In the genomic region with DNA sequence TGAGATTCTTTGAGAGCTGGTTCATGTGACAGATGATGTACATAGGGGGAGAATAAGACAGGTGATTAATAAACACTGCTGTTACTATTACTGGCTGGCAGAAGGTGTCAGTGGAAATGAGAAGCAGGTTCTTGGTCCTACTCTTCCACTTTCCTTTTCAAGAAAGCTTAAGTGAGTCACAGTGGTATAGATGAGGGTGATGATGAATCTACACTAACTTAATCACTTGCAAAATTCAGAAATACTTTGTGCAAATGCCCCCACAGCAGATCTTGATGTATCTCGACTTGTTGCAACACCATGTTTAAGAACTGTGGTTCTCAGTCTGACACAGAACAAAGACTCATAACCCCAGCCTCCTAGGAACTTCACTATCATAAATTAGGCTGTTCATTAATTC, we compare ENCODE assay signal across 10 cellular contexts. TPM values are rescaled to one million over a fixed set of nuclear protein-coding genes. Genes with fewer than 3 reads are reported as not detected.
DNase-seq lines count a peak whose midpoint lies in the region; ATAC-seq, FAIRE-seq and TF ChIP-seq lines count a peak whose summit lies in the region.
"Had no signal": no experiment of that assay in that cellular context is flagged by ENCODE, and none has a peak within 500 bp of the region (broad histone marks: within the 10 kb centered on the region; RNA-seq: fewer than 3 reads in every experiment).

No MANE protein-coding gene starts in this region.

- TF ChIP-seq CTCF in astrocyte (IDR thresholded peaks at IDR 0.05; ENCODE audit: insufficient read depth, low read depth, low read length) (no peak), colonic mucosa (IDR thresholded peaks at IDR 0.05) (no peak)

- H3K36me3 Mint-ChIP-seq in astrocyte (ENCODE audit: low read depth, unreplicated experiment), result peaks cover 17% of the 10 kb centered on the region

- peaks cover 28% of the 10 kb centered on the region for H3K4me1 Mint-ChIP-seq in astrocyte (ENCODE audit: low read depth, unreplicated experiment)

- H3K4me1 ChIP-seq in astrocyte (ENCODE audit: insufficient read depth, low read length) (no peaks in the 10 kb centered on the region), colonic mucosa (peaks cover 7% of the 10 kb centered on the region)

- no peak overlapping the region for H3K4me3 Mint-ChIP-seq in astrocyte (ENCODE audit: unreplicated experiment)
- H3K4me3 Mint-ChIP-seq: nephron had no signal

- no peak overlapping the region for H3K27ac ChIP-seq in astrocyte (ENCODE audit: low read depth, low read length)
- H3K27ac ChIP-seq in colonic mucosa, result no peak overlapping the region

- peaks cover 29% of the 10 kb centered on the region for H4K20me1 ChIP-seq in astrocyte (ENCODE audit: insufficient read depth, low read length)

- no peak overlapping the region for H3K4me3 ChIP-seq in astrocyte (ENCODE audit: insufficient read depth, low read depth, low read length)
- H3K4me3 ChIP-seq in colonic mucosa, result no peak overlapping the region

- no peak overlapping the region for H3K27ac Mint-ChIP-seq in astrocyte (ENCODE audit: unreplicated experiment)
- H3K27ac Mint-ChIP-seq: nephron had no signal

- ATAC-seq in GM21367 (IDR thresholded peaks at IDR 0.05; ENCODE audit: unreplicated experiment) (peak; percentile 58), HG03442 (IDR thresholded peaks at IDR 0.05; ENCODE audit: unreplicated experiment) (peak; percentile 84)

- in situ Hi-C loops in ACHN (cut with HindIII; ENCODE audit: low pct_ligation_motif_present, low pct_unique_long_range_greater_than_20kb, low sequenced_read_pairs), result no loop called here

- no peak overlapping the region for H2AFZ ChIP-seq in astrocyte (ENCODE audit: low read depth, low read length)

- H3K36me3 ChIP-seq in astrocyte (ENCODE audit: insufficient read depth, low read length), result no peaks in the 10 kb centered on the region
- H3K36me3 ChIP-seq in colonic mucosa, result no peaks in the 10 kb centered on the region

- intact Hi-C loops in colonic mucosa (cut with DNase I), result no loop called here

- H3K9me3 Mint-ChIP-seq in astrocyte (ENCODE audit: unreplicated experiment), result peaks cover 7% of the 10 kb centered on the region

- no peak for FAIRE-seq in astrocyte (lab: Jason Lieb, UNC)

- DNase-seq in EL (peak; percentile 5), astrocyte (ENCODE audit: low read depth) (peak; percentile 22), DMS79 (lab: John Stamatoyannopoulos, UW) (no peak), occipital lobe (lab: John Stamatoyannopoulos, UW) (no peak), colonic mucosa (no peak), ACHN (no peak)
- DNase-seq: substantia nigra had no signal

- no peak overlapping the region for H3K4me2 ChIP-seq in astrocyte (ENCODE audit: low read length)

- H3K9ac ChIP-seq in astrocyte (ENCODE audit: low read length), result no peak overlapping the region
- no peak overlapping the region for H3K9ac ChIP-seq in colonic mucosa (ENCODE audit: low read depth in 2 of 2, low read length in 2 of 2)

- H3K27me3 ChIP-seq in astrocyte (ENCODE audit: insufficient read depth, low read length), result no peaks in the 10 kb centered on the region
- H3K27me3 ChIP-seq in colonic mucosa, result no peaks in the 10 kb centered on the region

- H3K9me3 ChIP-seq in astrocyte (ENCODE audit: insufficient read depth, low read depth, low read length), result no peaks in the 10 kb centered on the region
- no peaks in the 10 kb centered on the region for H3K9me3 ChIP-seq in colonic mucosa

- H3K79me2 ChIP-seq in astrocyte (ENCODE audit: insufficient read depth, low read length), result peaks cover 11% of the 10 kb centered on the region

- H3K27me3 Mint-ChIP-seq in astrocyte (ENCODE audit: low read depth, unreplicated experiment), result no peaks in the 10 kb centered on the region

RNA-seq across cellular contexts. Expression of gene MGAT5, which starts 35.9 kb away (rescaled TPM):
- total RNA-seq in astrocyte (78.6 and 80.2 TPM in 2 replicates), occipital lobe (70.3 TPM), colonic mucosa (10 to 100 TPM; 61.7 to 63.2 TPM)

Comparison
In these comparisons a context has a peak if more than half of its experiments do, and no peak if none do; other contexts are left out.
1. DNase-seq: peak in EL (single experiment) and astrocyte (single experiment); none in DMS79 (single experiment), occipital lobe (single experiment), colonic mucosa (single experiment) and ACHN (single experiment).